Comparison of ENCODE assay signal across 1 cellular context in the genomic region with DNA sequence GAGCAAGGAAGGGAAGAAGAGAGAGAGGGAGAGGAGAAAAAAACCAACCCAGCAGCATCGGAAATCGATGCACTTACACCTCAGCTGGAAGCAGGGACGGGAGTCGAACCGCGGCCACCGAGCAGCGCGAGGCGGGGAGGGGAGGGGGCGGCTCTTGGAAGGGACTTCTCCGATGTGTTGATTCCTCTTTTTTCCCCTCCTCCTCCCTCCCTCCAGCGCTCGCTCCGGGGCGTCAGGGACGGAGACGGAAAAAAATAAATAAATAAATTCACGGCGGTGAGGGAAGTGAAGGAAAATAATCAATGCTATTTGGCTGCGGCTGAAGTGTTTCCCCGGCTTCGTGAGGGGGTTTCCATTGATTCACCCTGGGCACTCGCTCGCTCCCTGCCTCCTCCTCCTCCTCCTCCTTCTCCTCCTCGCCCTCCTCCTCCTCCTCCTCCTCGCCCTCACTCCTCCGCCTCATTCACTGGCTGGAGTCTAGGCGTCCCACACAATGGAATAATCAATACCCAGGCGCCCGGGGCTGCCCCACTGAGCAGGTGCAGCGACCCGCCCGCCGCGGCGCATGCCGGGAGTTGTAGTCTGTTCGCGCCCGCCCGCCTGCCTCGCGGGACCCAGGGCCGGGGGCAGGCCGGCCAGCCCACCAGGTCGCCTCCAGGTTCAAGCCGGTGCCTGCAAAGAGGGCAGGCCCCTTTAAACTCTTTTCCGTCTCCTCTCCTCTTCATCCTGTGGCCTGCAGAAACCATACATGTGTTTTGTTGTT.
TF ChIP-seq lines count a peak whose summit lies in the region.

A gene (minus strand): TSS at position 500 of the 763 bp plus-strand sequence. CDS start 16,440 bp downstream, outside the sequence.

TF ChIP-seq in GM23338, 12 proteins besides CTCF, POLR2A, EP300 and RAD21 (continued from another document):
- TF ChIP-seq, protein P1, sequence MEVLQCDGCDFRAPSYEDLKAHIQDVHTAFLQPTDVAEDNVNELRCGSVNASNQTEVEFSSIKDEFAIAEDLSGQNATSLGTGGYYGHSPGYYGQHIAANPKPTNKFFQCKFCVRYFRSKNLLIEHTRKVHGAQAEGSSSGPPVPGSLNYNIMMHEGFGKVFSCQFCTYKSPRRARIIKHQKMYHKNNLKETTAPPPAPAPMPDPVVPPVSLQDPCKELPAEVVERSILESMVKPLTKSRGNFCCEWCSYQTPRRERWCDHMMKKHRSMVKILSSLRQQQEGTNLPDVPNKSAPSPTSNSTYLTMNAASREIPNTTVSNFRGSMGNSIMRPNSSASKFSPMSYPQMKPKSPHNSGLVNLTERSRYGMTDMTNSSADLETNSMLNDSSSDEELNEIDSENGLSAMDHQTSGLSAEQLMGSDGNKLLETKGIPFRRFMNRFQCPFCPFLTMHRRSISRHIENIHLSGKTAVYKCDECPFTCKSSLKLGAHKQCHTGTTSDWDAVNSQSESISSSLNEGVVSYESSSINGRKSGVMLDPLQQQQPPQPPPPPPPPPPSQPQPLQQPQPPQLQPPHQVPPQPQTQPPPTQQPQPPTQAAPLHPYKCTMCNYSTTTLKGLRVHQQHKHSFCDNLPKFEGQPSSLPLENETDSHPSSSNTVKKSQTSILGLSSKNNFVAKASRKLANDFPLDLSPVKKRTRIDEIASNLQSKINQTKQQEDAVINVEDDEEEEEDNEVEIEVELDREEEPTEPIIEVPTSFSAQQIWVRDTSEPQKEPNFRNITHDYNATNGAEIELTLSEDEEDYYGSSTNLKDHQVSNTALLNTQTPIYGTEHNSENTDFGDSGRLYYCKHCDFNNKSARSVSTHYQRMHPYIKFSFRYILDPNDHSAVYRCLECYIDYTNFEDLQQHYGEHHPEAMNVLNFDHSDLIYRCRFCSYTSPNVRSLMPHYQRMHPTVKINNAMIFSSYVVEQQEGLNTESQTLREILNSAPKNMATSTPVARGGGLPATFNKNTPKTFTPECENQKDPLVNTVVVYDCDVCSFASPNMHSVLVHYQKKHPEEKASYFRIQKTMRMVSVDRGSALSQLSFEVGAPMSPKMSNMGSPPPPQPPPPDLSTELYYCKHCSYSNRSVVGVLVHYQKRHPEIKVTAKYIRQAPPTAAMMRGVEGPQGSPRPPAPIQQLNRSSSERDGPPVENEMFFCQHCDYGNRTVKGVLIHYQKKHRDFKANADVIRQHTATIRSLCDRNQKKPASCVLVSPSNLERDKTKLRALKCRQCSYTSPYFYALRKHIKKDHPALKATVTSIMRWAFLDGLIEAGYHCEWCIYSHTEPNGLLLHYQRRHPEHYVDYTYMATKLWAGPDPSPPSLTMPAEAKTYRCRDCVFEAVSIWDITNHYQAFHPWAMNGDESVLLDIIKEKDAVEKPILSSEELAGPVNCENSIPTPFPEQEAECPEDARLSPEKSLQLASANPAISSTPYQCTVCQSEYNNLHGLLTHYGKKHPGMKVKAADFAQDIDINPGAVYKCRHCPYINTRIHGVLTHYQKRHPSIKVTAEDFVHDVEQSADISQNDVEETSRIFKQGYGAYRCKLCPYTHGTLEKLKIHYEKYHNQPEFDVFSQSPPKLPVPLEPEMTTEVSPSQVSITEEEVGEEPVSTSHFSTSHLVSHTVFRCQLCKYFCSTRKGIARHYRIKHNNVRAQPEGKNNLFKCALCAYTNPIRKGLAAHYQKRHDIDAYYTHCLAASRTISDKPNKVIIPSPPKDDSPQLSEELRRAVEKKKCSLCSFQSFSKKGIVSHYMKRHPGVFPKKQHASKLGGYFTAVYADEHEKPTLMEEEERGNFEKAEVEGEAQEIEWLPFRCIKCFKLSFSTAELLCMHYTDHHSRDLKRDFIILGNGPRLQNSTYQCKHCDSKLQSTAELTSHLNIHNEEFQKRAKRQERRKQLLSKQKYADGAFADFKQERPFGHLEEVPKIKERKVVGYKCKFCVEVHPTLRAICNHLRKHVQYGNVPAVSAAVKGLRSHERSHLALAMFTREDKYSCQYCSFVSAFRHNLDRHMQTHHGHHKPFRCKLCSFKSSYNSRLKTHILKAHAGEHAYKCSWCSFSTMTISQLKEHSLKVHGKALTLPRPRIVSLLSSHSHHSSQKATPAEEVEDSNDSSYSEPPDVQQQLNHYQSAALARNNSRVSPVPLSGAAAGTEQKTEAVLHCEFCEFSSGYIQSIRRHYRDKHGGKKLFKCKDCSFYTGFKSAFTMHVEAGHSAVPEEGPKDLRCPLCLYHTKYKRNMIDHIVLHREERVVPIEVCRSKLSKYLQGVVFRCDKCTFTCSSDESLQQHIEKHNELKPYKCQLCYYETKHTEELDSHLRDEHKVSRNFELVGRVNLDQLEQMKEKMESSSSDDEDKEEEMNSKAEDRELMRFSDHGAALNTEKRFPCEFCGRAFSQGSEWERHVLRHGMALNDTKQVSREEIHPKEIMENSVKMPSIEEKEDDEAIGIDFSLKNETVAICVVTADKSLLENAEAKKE (CRISPR knock-in tag; IDR thresholded peaks at IDR 0.05) = no peak
- TF ChIP-seq STAT1 (IDR thresholded peaks at IDR 0.05; ENCODE audit: unreplicated experiment) = no peak
- no peak for TF ChIP-seq EZH2 (IDR thresholded peaks at IDR 0.05; ENCODE audit: low read depth, unreplicated experiment)
